In genomic region chr7:8126768-8127167, GRCh38 we compare ENCODE assay signal across 1 cellular context.
TF ChIP-seq lines count a peak whose summit lies in the region.

No MANE protein-coding gene starts in this region.

TF ChIP-seq in liver, 16 proteins besides CTCF, POLR2A, EP300 and RAD21 (continued from another document):
- peak; percentile 37 for TF ChIP-seq REST (IDR thresholded peaks at IDR 0.05)
